Comparison of ENCODE assay signal across 8 cellular contexts in the genomic region with DNA sequence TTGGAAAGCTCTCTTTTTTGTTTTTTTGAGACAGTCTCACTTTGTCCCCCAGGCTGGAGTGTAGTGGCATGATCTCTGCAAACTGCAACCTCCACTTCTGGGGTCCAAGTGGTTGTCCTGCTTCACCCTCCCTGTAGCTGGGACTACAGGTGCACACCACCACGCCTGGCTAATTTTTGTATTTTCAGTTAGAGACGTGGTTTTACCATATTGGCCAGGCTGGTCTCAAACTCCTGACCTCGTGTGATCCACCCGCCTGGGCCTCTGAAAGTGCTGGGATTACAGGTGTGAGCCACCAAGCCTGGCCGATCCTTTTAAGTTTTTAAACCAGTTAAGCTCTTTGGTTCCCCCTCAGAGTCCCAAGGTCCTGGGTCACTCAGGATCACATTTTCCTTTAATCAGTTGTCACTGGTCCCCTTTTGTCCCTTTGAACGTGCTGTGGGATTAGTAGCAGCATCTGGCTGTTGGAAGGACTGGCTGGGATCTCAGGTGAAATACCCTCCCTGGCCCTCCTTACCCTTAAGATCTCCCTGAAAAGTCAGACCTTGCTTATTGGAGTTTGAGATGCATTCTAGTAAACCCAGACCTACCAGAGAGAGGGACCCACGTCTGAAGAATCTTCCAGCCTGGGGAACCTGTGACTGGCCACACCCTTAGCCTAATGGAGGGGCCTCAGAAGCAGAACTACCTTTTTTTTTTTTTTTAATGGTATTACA. TPM values are rescaled to one million over a fixed set of nuclear protein-coding genes. Genes with fewer than 3 reads are reported as not detected.
DNase-seq lines count a peak whose midpoint lies in the region; ATAC-seq and TF ChIP-seq lines count a peak whose summit lies in the region.

No MANE protein-coding gene starts in this region.

- H3K4me2 ChIP-seq in OCI-LY7 (ENCODE audit: low read length), result peak overlapping the region; percentile 98

- H3K4me1 ChIP-seq in OCI-LY7 (ENCODE audit: insufficient read depth, low read length, poor library complexity, severe bottlenecking), result peaks cover 65% of the 10 kb centered on the region

- intact Hi-C loops in OCI-LY7 (cut with micrococcal nuclease; ENCODE audit: unreplicated experiment), result no loop called here

- DNase-seq in AG09309 (ENCODE audit: low read depth) (peak; percentile 95), OCI-LY7 (ENCODE audit: low spot score) (peak; percentile 71), inferior parietal cortex (ENCODE audit: extremely low spot score) (peak; percentile 61)
- peak; percentile 70 for DNase-seq in stimulated activated CD8-positive, alpha-beta memory T cell treated with anti-CD3 and anti-CD28 coated beads, Interleukin-4, amount 100 ng/mL, for 48 hours

- no TSS peak for BruUV-seq in OCI-LY7 (replicated peaks; lab: Mats Ljungman, UMichigan)

- H3K9me2 ChIP-seq in OCI-LY7 (ENCODE audit: insufficient read depth, low read length), result no peaks in the 10 kb centered on the region

- peaks cover 42% of the 10 kb centered on the region for H4K20me1 ChIP-seq in OCI-LY7 (ENCODE audit: insufficient read depth, low read length)

- CTCF ChIA-PET in OCI-LY7 (lab: Charles Lee; ENCODE audit: unreplicated experiment), result interaction anchor here (1.2 kb wide), 1 partner anchor 73 kb away, joined by 3 read pairs; no protein-coding TSS in a partner anchor

- peaks cover 48% of the 10 kb centered on the region for H3K36me3 ChIP-seq in OCI-LY7 (ENCODE audit: insufficient read depth, low read length)

- H3K4me3 ChIP-seq in AG09309 (ENCODE audit: control insufficient read depth, low read depth, low read length), result peak overlapping the region; percentile 74
- peak overlapping the region; percentile 79 for H3K4me3 ChIP-seq in OCI-LY7 (ENCODE audit: low read depth, low read length, poor library complexity, severe bottlenecking)

- ATAC-seq in GM18505 (IDR thresholded peaks at IDR 0.05; ENCODE audit: unreplicated experiment), result peak; percentile 35
- peak; percentile 26 for ATAC-seq in HG02973 (IDR thresholded peaks at IDR 0.05; ENCODE audit: unreplicated experiment)
- no peak for ATAC-seq in HG02884 (IDR thresholded peaks at IDR 0.05; ENCODE audit: unreplicated experiment)

- TF ChIP-seq POLR2A in GM18505 (IDR thresholded peaks at IDR 0.05; ENCODE audit: borderline replicate concordance, extremely low read depth, insufficient read depth, insufficient read length), result no peak

- peak overlapping the region; percentile 98 for H3K27ac ChIP-seq in OCI-LY7 (ENCODE audit: low read depth, low read length, poor library complexity, severe bottlenecking)
- H3K27ac ChIP-seq in angular gyrus (ENCODE audit: low read depth, low read length), result peak overlapping the region; percentile 44

- peaks cover 47% of the 10 kb centered on the region for H3K79me2 ChIP-seq in OCI-LY7 (ENCODE audit: insufficient read depth, low read depth, low read length)

- POLR2A ChIA-PET in OCI-LY7 (lab: Charles Lee), result interaction anchor here (0.6 to 6.7 kb wide), 10 partner anchors 8 to 128 kb away, joined by 3 to 90 read pairs (median 4); a partner anchor contains a TSS

- H2AFZ ChIP-seq in OCI-LY7 (ENCODE audit: low read length), result no peak overlapping the region

- no peaks in the 10 kb centered on the region for H3K9me3 ChIP-seq in OCI-LY7 (ENCODE audit: low read length)

- TF ChIP-seq CTCF in AG09309 (IDR thresholded peaks at IDR 0.05; ENCODE audit: control insufficient read depth, insufficient read depth, low read depth, low read length, missing control alignments) (no peak), OCI-LY7 (conservative IDR thresholded peaks at IDR 0.05; ENCODE audit: low read length) (no peak)

RNA-seq across cellular contexts. Expression of a gene that starts 8.1 kb away (rescaled TPM):
- 3,446 and 3,598 TPM in 2 replicates for total RNA-seq in OCI-LY7 (2014; rRNA removed; shearing (Covaris generic))
- total RNA-seq in OCI-LY7 (2022), result 5,974 and 7,097 TPM in 2 replicates

RNA-seq across cellular contexts. Expression of a gene that starts 18.0 kb away (rescaled TPM):
- 43.2 and 56.8 TPM in 2 replicates for total RNA-seq in OCI-LY7 (2014; rRNA removed; shearing (Covaris generic))
- total RNA-seq in OCI-LY7 (2022), result 62.9 and 70.0 TPM in 2 replicates

RNA-seq across cellular contexts. Expression of a gene that starts 51.2 kb away (rescaled TPM):
- 11.2 and 17.4 TPM in 2 replicates for total RNA-seq in OCI-LY7 (2014; rRNA removed; shearing (Covaris generic))
- total RNA-seq in OCI-LY7 (2022), result 10.0 and 13.8 TPM in 2 replicates
